Comparison of ENCODE assay signal across 9 cellular contexts in the genomic region with DNA sequence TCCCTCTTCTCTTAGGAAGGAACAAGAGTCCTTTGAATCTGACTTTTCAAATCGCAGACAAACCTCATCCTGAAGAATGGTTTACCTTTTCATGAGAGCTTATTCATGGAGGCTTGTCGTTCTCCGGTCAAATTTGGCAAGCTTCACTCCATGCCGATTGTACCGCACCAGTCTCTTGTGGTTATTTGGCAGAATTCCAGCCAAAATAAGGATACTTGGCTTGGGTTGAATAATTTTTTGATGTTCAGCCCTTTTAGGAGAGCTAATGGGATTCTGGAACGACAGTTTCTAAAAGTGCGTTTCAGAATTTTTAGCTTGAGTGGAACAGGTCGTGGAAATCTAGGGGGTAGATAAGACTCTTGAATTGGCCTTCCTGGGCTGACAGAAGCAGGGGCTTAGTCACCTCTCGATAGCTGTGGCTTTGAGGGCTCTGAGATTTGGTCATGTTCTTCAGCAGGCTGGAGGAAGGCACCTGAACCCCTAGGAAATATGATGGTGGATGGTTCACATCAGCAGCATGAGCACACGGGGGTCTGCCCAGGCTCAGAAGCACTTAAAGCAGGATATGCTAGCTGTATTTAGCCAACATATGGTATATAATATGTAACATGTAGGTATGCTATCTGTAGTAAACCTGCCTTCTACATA.
DNase-seq lines count a peak whose midpoint lies in the region; ATAC-seq, FAIRE-seq and TF ChIP-seq lines count a peak whose summit lies in the region.
"Had no signal": no experiment of that assay in that cellular context is flagged by ENCODE, and none has a peak within 500 bp of the region (broad histone marks: within the 10 kb centered on the region; RNA-seq: fewer than 3 reads in every experiment).

No MANE protein-coding gene starts in this region.

- ATAC-seq in GM19035 (IDR thresholded peaks at IDR 0.05; ENCODE audit: unreplicated experiment) = no peak
- ATAC-seq in GM21390 (IDR thresholded peaks at IDR 0.05; ENCODE audit: unreplicated experiment) = no peak

- no peak for TF ChIP-seq CTCF in fibroblast of mammary gland (conservative IDR thresholded peaks at IDR 0.05; ENCODE audit: control insufficient read depth, insufficient read depth, low read depth, low read length)

- FAIRE-seq in H54 (lab: Jason Lieb, UNC) = no peak
- FAIRE-seq: G401.6 had no signal

- peak overlapping the region; percentile 84 for H3K4me3 ChIP-seq in fibroblast of mammary gland (ENCODE audit: control insufficient read depth, low read depth, low read length)

- TF ChIP-seq POLR2A in H54 (IDR thresholded peaks at IDR 0.05; ENCODE audit: low read depth, low read length) = no peak

- DNase-seq in activated CD4-positive, alpha-beta T cell treated with anti-CD3 and anti-CD28 coated beads for 4 hours = peak; percentile 9
- DNase-seq in activated CD4-positive, alpha-beta T cell treated with anti-CD3 and anti-CD28 coated beads for 1 hour = no peak
- DNase-seq in UCSD-AML1 (lab: John Stamatoyannopoulos, UW; ENCODE audit: unreplicated experiment) (peak; percentile 8), fibroblast of mammary gland (ENCODE audit: low read depth) (peak; percentile 32), H54 (ENCODE audit: insufficient read length, low spot score) (no peak)
- DNase-seq in stimulated activated CD8-positive, alpha-beta memory T cell treated with anti-CD3 and anti-CD28 coated beads, Interleukin-4, amount 100 ng/mL, for 48 hours = peak; percentile 51

Comparison
In these comparisons a context has a peak if more than half of its experiments do, and no peak if none do; other contexts are left out.
1. DNase-seq: peak in activated CD4-positive, alpha-beta T cell treated with anti-CD3 and anti-CD28 coated beads for 4 hours (2 of 2), UCSD-AML1 (single experiment), fibroblast of mammary gland (single experiment) and stimulated activated CD8-positive, alpha-beta memory T cell treated with anti-CD3 and anti-CD28 coated beads, Interleukin-4, amount 100 ng/mL, for 48 hours (single experiment); none in activated CD4-positive, alpha-beta T cell treated with anti-CD3 and anti-CD28 coated beads for 1 hour (single experiment) and H54 (single experiment).